ENCODE assay signal across 20 cellular contexts in the genomic region with DNA sequence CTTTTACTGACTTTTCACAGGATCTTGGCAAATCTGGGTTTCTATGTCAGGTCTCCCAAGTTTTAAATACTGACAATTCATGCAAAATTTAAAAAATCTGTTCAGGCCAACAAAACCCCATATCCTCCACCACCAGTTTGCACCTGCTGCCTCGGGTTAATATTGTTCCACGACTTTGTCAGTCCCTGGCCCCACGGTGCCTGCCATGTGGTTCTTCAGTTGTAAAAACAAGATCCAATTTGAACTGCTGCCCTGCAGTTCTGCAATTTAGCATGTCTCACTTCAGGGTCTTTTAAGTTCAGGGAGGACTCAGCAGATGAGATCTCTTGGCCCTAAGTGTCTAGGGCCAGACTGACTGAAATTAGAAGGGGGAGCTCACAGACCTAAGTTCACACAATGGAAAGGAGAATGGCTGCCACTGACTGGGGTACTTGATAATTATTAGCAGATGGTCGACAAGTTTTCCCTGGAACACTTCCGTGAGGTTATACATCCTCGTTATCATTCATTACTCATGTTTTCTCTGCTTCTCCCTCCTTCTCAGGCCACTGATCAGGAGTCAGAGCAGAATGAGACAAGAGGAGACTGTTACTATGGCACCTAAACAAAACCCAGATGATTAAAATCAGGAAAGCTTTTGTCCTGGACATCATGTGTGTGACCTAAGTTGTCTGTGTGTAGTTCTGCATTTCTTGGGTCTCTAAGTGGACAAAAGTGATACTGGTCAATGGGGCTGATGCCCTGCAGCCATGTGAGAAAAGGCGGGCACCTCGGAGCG.
DNase-seq lines count a peak whose midpoint lies in the region; ATAC-seq and TF ChIP-seq lines count a peak whose summit lies in the region.
"Had no signal": no experiment of that assay in that cellular context is flagged by ENCODE, and none has a peak within 500 bp of the region (broad histone marks: within the 10 kb centered on the region; RNA-seq: fewer than 3 reads in every experiment).

No MANE protein-coding gene starts in this region.

- intact Hi-C loops in uterus (cut with DNase I; ENCODE audit: low total_unique reads): no loop called here

- TF ChIP-seq POLR2A in uterus (IDR thresholded peaks at IDR 0.05): no peak

- no peaks in the 10 kb centered on the region for H3K36me3 ChIP-seq in uterus
- H3K36me3 ChIP-seq: colonic mucosa, upper lobe of left lung had no signal

- DNase-seq in A172 (ENCODE audit: low spot score) (peak; percentile 28), GM03348 (ENCODE audit: low spot score) (peak; percentile 64), astrocyte of the spinal cord (ENCODE audit: low read depth, low spot score) (peak; percentile 5), kidney tubule cell (ENCODE audit: low spot score) (peak; percentile 88), SW 1271 (lab: John Stamatoyannopoulos, UW) (no peak), uterus (no peak)
- DNase-seq in activated effector memory CD4-positive, alpha-beta T cell treated with anti-CD3 and anti-CD28 coated beads, Interleukin-2, amount 50 U/mL, for 16 hours: no peak
- DNase-seq: activated T-cell treated with anti-CD3 and anti-CD28 coated beads, Interleukin-2, amount 50 U/mL, for 4 hours; Calu3; colonic mucosa; Kasumi-1; left colon; NCI-H146; NCI-H510A treated with DMSO at 0.1 percent for 48 hours; spleen had no signal

- TF ChIP-seq CTCF in astrocyte of the spinal cord (IDR thresholded peaks at IDR 0.05; ENCODE audit: low read depth, low read length) (no peak), uterus (IDR thresholded peaks at IDR 0.05) (no peak)

- no peaks in the 10 kb centered on the region for H3K27me3 ChIP-seq in uterus
- H3K27me3 ChIP-seq: colonic mucosa, hepatocyte, spleen, upper lobe of left lung had no signal

- in situ Hi-C loops in astrocyte of the spinal cord (cut with HindIII; ENCODE audit: low sequenced_read_pairs): no loop called here

- ATAC-seq in HG03175 (IDR thresholded peaks at IDR 0.05; ENCODE audit: unreplicated experiment): no peak
- ATAC-seq: activated T-cell treated with anti-CD3 and anti-CD28 coated beads, Interleukin-2, amount 50 U/mL, for 4 hours; left colon; stimulated activated memory B cell treated with anti-CD40 and anti-IgM and Interleukin-4, amounts not matched to agents 10 μg/mL and 1 μg/mL and 100 μg/mL, for 72 hours had no signal

- H3K27ac ChIP-seq in uterus: no peak overlapping the region
- H3K27ac ChIP-seq: colonic mucosa, hepatocyte, parathyroid adenoma, spleen, upper lobe of left lung had no signal

- no peak overlapping the region for H3K4me3 ChIP-seq in astrocyte of the spinal cord (ENCODE audit: low read depth, low read length)
- no peak overlapping the region for H3K4me3 ChIP-seq in uterus
- H3K4me3 ChIP-seq: colonic mucosa, hepatocyte, spleen, upper lobe of left lung had no signal

- no peaks in the 10 kb centered on the region for H3K4me1 ChIP-seq in uterus
- H3K4me1 ChIP-seq: colonic mucosa, parathyroid adenoma, spleen, upper lobe of left lung had no signal

- no peaks in the 10 kb centered on the region for H3K9me3 ChIP-seq in uterus
- H3K9me3 ChIP-seq: colonic mucosa, spleen, upper lobe of left lung had no signal

Comparison
In these comparisons a context has a peak if more than half of its experiments do, and no peak if none do; other contexts are left out.
1. DNase-seq: peak in A172 (single experiment), GM03348 (single experiment), astrocyte of the spinal cord (single experiment) and kidney tubule cell (single experiment); none in SW 1271 (0 of 2), uterus (0 of 2) and activated effector memory CD4-positive, alpha-beta T cell treated with anti-CD3 and anti-CD28 coated beads, Interleukin-2, amount 50 U/mL, for 16 hours (single experiment).